14 cellular contexts compared by ENCODE assay signal in genomic region chr2:25378731-25379490, GRCh38. TPM values are rescaled to one million over a fixed set of nuclear protein-coding genes. Genes with fewer than 3 reads are reported as not detected.
A peak's percentile ranks its signal among the peaks of the same experiment; 100 is the strongest.
DNase-seq lines count a peak whose midpoint lies in the region; ATAC-seq and TF ChIP-seq lines count a peak whose summit lies in the region.
"Had no signal": no experiment of that assay in that cellular context is flagged by ENCODE, and none has a peak within 500 bp of the region (broad histone marks: within the 10 kb centered on the region; RNA-seq: fewer than 3 reads in every experiment).

No MANE protein-coding gene starts in this region.

- no peaks in the 10 kb centered on the region for H3K9me3 Mint-ChIP-seq in activated T-cell treated with anti-CD3 and anti-CD28 coated beads, Interleukin-2, amount 50 U/mL, for 24 hours
- no peaks in the 10 kb centered on the region for H3K9me3 Mint-ChIP-seq in activated T-cell treated with anti-CD3 and anti-CD28 coated beads, Interleukin-2, amount 50 U/mL, for 4 hours
- H3K9me3 Mint-ChIP-seq in WTC11 (peaks cover 16% of the 10 kb centered on the region), osteocyte (ENCODE audit: unreplicated experiment) (no peaks in the 10 kb centered on the region)
- H3K9me3 Mint-ChIP-seq in stimulated activated memory B cell treated with anti-CD40 and anti-IgM and Interleukin-4, amounts not matched to agents 10 μg/mL and 1 μg/mL and 100 μg/mL, for 72 hours = no peaks in the 10 kb centered on the region

- H3K4me3 Mint-ChIP-seq in activated T-cell treated with anti-CD3 and anti-CD28 coated beads, Interleukin-2, amount 50 U/mL, for 24 hours = no peak overlapping the region
- H3K4me3 Mint-ChIP-seq in activated T-cell treated with anti-CD3 and anti-CD28 coated beads, Interleukin-2, amount 50 U/mL, for 4 hours = no peak overlapping the region
- H3K4me3 Mint-ChIP-seq in WTC11 = no peak overlapping the region
- no peak overlapping the region for H3K4me3 Mint-ChIP-seq in stimulated activated memory B cell treated with anti-CD40 and anti-IgM and Interleukin-4, amounts not matched to agents 10 μg/mL and 1 μg/mL and 100 μg/mL, for 72 hours
- no peak overlapping the region for H3K4me3 Mint-ChIP-seq in osteocyte (ENCODE audit: unreplicated experiment)

- TF ChIP-seq CTCF in WTC11 (IDR thresholded peaks at IDR 0.05) = no peak
- TF ChIP-seq CTCF in epithelial cell of esophagus (IDR thresholded peaks at IDR 0.05; ENCODE audit: insufficient read depth, low read depth, low read length, missing control alignments) = no peak
- no peak for TF ChIP-seq CTCF in osteocyte (IDR thresholded peaks at IDR 0.05)

- POLR2A ChIA-PET in WTC11 (lab: Charles Lee) = no interaction called here

- no peak for DNase-seq in activated T-cell treated with anti-CD3 and anti-CD28 coated beads, Interleukin-2, amount 50 U/mL, for 24 hours
- DNase-seq in activated T-cell treated with anti-CD3 and anti-CD28 coated beads, Interleukin-2, amount 50 U/mL, for 4 hours = no peak
- peak; percentile 8 for DNase-seq in WTC11 (ENCODE audit: low spot score)
- DNase-seq in epithelial cell of esophagus (ENCODE audit: low read depth) = peak; percentile 54
- DNase-seq in NCI-H774 (lab: John Stamatoyannopoulos, UW) = no peak
- DNase-seq in osteocyte (ENCODE audit: extremely low spot score, unreplicated experiment) = no peak
- DNase-seq: cerebellar nuclear complex; left lung; NCI-H1417 treated with DMSO at 0.1 percent for 48 hours; nucleus accumbens; stimulated activated CD4-positive, alpha-beta T cell treated with anti-CD3 and anti-CD28 coated beads, Interleukin-4, amount 100 ng/mL, for 24 hours; SW 1271 had no signal

- H3K4me1 Mint-ChIP-seq in activated T-cell treated with anti-CD3 and anti-CD28 coated beads, Interleukin-2, amount 50 U/mL, for 24 hours (ENCODE audit: low read depth) = peaks cover 45% of the 10 kb centered on the region
- H3K4me1 Mint-ChIP-seq in activated T-cell treated with anti-CD3 and anti-CD28 coated beads, Interleukin-2, amount 50 U/mL, for 4 hours (ENCODE audit: low read depth) = peaks cover 32% of the 10 kb centered on the region
- H3K4me1 Mint-ChIP-seq in WTC11 = peaks cover 18% of the 10 kb centered on the region
- H3K4me1 Mint-ChIP-seq in stimulated activated memory B cell treated with anti-CD40 and anti-IgM and Interleukin-4, amounts not matched to agents 10 μg/mL and 1 μg/mL and 100 μg/mL, for 72 hours = peaks cover 59% of the 10 kb centered on the region
- H3K4me1 Mint-ChIP-seq in osteocyte (ENCODE audit: unreplicated experiment) = peaks cover 14% of the 10 kb centered on the region

- CTCF ChIA-PET in WTC11 (lab: Charles Lee) = interaction anchor here (1.1 kb wide), 1 partner anchor 17 kb away, joined by 4 read pairs; no protein-coding TSS in a partner anchor

- H3K27me3 Mint-ChIP-seq in activated T-cell treated with anti-CD3 and anti-CD28 coated beads, Interleukin-2, amount 50 U/mL, for 24 hours = no peaks in the 10 kb centered on the region
- no peaks in the 10 kb centered on the region for H3K27me3 Mint-ChIP-seq in activated T-cell treated with anti-CD3 and anti-CD28 coated beads, Interleukin-2, amount 50 U/mL, for 4 hours (ENCODE audit: low read depth)
- peaks cover 26% of the 10 kb centered on the region for H3K27me3 Mint-ChIP-seq in WTC11 (ENCODE audit: low read depth)
- H3K27me3 Mint-ChIP-seq in stimulated activated memory B cell treated with anti-CD40 and anti-IgM and Interleukin-4, amounts not matched to agents 10 μg/mL and 1 μg/mL and 100 μg/mL, for 72 hours = no peaks in the 10 kb centered on the region
- no peaks in the 10 kb centered on the region for H3K27me3 Mint-ChIP-seq in osteocyte (ENCODE audit: unreplicated experiment)

- peak overlapping the region; percentile 62 for H3K27ac Mint-ChIP-seq in activated T-cell treated with anti-CD3 and anti-CD28 coated beads, Interleukin-2, amount 50 U/mL, for 24 hours
- H3K27ac Mint-ChIP-seq in WTC11 = no peak overlapping the region
- H3K27ac Mint-ChIP-seq in stimulated activated memory B cell treated with anti-CD40 and anti-IgM and Interleukin-4, amounts not matched to agents 10 μg/mL and 1 μg/mL and 100 μg/mL, for 72 hours = peak overlapping the region; percentile 96
- H3K27ac Mint-ChIP-seq in osteocyte (ENCODE audit: unreplicated experiment) = no peak overlapping the region

- H3K36me3 Mint-ChIP-seq in activated T-cell treated with anti-CD3 and anti-CD28 coated beads, Interleukin-2, amount 50 U/mL, for 24 hours (ENCODE audit: low read depth) = peaks cover 3% of the 10 kb centered on the region
- peaks cover 3% of the 10 kb centered on the region for H3K36me3 Mint-ChIP-seq in activated T-cell treated with anti-CD3 and anti-CD28 coated beads, Interleukin-2, amount 50 U/mL, for 4 hours (ENCODE audit: insufficient read depth)
- H3K36me3 Mint-ChIP-seq in WTC11 (peaks cover 22% of the 10 kb centered on the region), osteocyte (ENCODE audit: unreplicated experiment) (no peaks in the 10 kb centered on the region)
- H3K36me3 Mint-ChIP-seq in stimulated activated memory B cell treated with anti-CD40 and anti-IgM and Interleukin-4, amounts not matched to agents 10 μg/mL and 1 μg/mL and 100 μg/mL, for 72 hours = no peaks in the 10 kb centered on the region

- no peak overlapping the region for H3K4me3 ChIP-seq in epithelial cell of esophagus (ENCODE audit: low read length)
- H3K4me3 ChIP-seq: left lung had no signal

- no peak for ATAC-seq in activated T-cell treated with anti-CD3 and anti-CD28 coated beads, Interleukin-2, amount 50 U/mL, for 4 hours
- ATAC-seq in WTC11 = no peak
- ATAC-seq in stimulated activated memory B cell treated with anti-CD40 and anti-IgM and Interleukin-4, amounts not matched to agents 10 μg/mL and 1 μg/mL and 100 μg/mL, for 72 hours = no peak
- ATAC-seq in GM19467 (IDR thresholded peaks at IDR 0.05; ENCODE audit: unreplicated experiment) = no peak
- ATAC-seq: left lung had no signal

TF ChIP-seq in WTC11, 78 proteins besides CTCF, POLR2A, EP300 and RAD21 (continues in another document):
- TF ChIP-seq JAZF1 (CRISPR knock-in tag; IDR thresholded peaks at IDR 0.05) (no peak), ZMAT4 (CRISPR knock-in tag; IDR thresholded peaks at IDR 0.05) (no peak), HMGA2 (CRISPR knock-in tag; IDR thresholded peaks at IDR 0.05) (no peak), TEAD4 (CRISPR knock-in tag; IDR thresholded peaks at IDR 0.05) (no peak), CREM (CRISPR knock-in tag; IDR thresholded peaks at IDR 0.05) (no peak), ETV6 (CRISPR knock-in tag; IDR thresholded peaks at IDR 0.05) (no peak), ZNF138 (CRISPR knock-in tag; conservative IDR thresholded peaks at IDR 0.05) (no peak), STAT6 (CRISPR knock-in tag; conservative IDR thresholded peaks at IDR 0.05; ENCODE audit: low read depth) (no peak), JUN (CRISPR knock-in tag; IDR thresholded peaks at IDR 0.05) (no peak), ZNF263 (CRISPR knock-in tag; IDR thresholded peaks at IDR 0.05; ENCODE audit: low read depth) (no peak), ZNF281 (CRISPR knock-in tag; IDR thresholded peaks at IDR 0.05) (no peak), NR3C1 (CRISPR knock-in tag; conservative IDR thresholded peaks at IDR 0.05; ENCODE audit: low read depth) (no peak), ZNF317 (CRISPR knock-in tag; IDR thresholded peaks at IDR 0.05; ENCODE audit: borderline replicate concordance, low read depth) (no peak)

RNA-seq across cellular contexts. Expression of gene DNMT3A, which starts 37.2 kb away (rescaled TPM):
- 100 to 1,000 TPM in 2 of 3 donors, 10 to 100 TPM in 1; 89.2 to 106 (median 103) TPM for total RNA-seq in activated T-cell treated with anti-CD3 and anti-CD28 coated beads, Interleukin-2, amount 50 U/mL, for 4 hours
- total RNA-seq in WTC11 (2021) = 154 to 162 TPM (median 154 TPM) in 3 replicates
- 80.2 and 85.2 TPM in 2 replicates for total RNA-seq in osteocyte

Comparison
In these comparisons a context has a peak if more than half of its experiments do, and no peak if none do; other contexts are left out.
1. DNase-seq: peak in WTC11 (single experiment) and epithelial cell of esophagus (single experiment); none in activated T-cell treated with anti-CD3 and anti-CD28 coated beads, Interleukin-2, amount 50 U/mL, for 24 hours (single experiment), activated T-cell treated with anti-CD3 and anti-CD28 coated beads, Interleukin-2, amount 50 U/mL, for 4 hours (single experiment), NCI-H774 (single experiment) and osteocyte (single experiment).
2. H3K27ac Mint-ChIP-seq: peak in activated T-cell treated with anti-CD3 and anti-CD28 coated beads, Interleukin-2, amount 50 U/mL, for 24 hours (single experiment) and stimulated activated memory B cell treated with anti-CD40 and anti-IgM and Interleukin-4, amounts not matched to agents 10 μg/mL and 1 μg/mL and 100 μg/mL, for 72 hours (single experiment); none in WTC11 (single experiment) and osteocyte (single experiment).